ENCODE assay signal across 8 cellular contexts in genomic region chr5:35202319-35203111, GRCh38. TPM values are rescaled to one million over a fixed set of nuclear protein-coding genes. Genes with fewer than 3 reads are reported as not detected.
DNase-seq lines count a peak whose midpoint lies in the region; TF ChIP-seq lines count a peak whose summit lies in the region.

No MANE protein-coding gene starts in this region.

- no peak overlapping the region for H3K4me3 ChIP-seq in uterus

- DNase-seq in NCI-H2107 (lab: John Stamatoyannopoulos, UW) (peak; percentile 12), NCI-H2107 treated with DMSO at 0.1 percent for 48 hours (lab: John Stamatoyannopoulos, UW; ENCODE audit: unreplicated experiment) (no peak), H4 (ENCODE audit: low spot score) (peak; percentile 52), NCI-H1092 treated with DMSO at 0.1 percent for 48 hours (lab: John Stamatoyannopoulos, UW) (peak; percentile 10), head of caudate nucleus (peak in 29 of 42 donors; percentile 19 to 73 (median 41)), uterus (no peak)
- DNase-seq in activated CD8-positive, alpha-beta memory T cell treated with anti-CD3 and anti-CD28 coated beads, Interleukin-2, amount 50 U/mL, for 4 hours: peak; percentile 16
- DNase-seq in stimulated activated CD4-positive, alpha-beta T cell treated with anti-CD3 and anti-CD28 coated beads, Interleukin-12 subunit alpha, Interleukin-12 subunit beta, amount 100 ng/mL, for 48 hours (ENCODE audit: low read depth in 2 of 3, low spot score in 1 of 3): peak in 2 of 3 donors; percentile 6 to 22

- intact Hi-C loops in head of caudate nucleus (cut with DNase I) (no loop called here), uterus (cut with DNase I; ENCODE audit: low total_unique reads) (no loop called here)

- TF ChIP-seq CTCF in uterus (IDR thresholded peaks at IDR 0.05): no peak

- TF ChIP-seq POLR2A in uterus (IDR thresholded peaks at IDR 0.05): no peak

- no peak overlapping the region for H3K27ac ChIP-seq in uterus

- peaks cover 4 to 12% of the 10 kb centered on the region in 2 donors for H3K4me1 ChIP-seq in uterus

- H3K9me3 ChIP-seq in uterus: no peaks in the 10 kb centered on the region

- no peaks in the 10 kb centered on the region for H3K36me3 ChIP-seq in uterus

- H3K27me3 ChIP-seq in uterus: no peaks in the 10 kb centered on the region

RNA-seq across cellular contexts. Expression of gene PRLR, which starts 27.8 kb away (rescaled TPM):
- 0.12 and 1.1 TPM in 2 replicates for total RNA-seq in H4 (2014; rRNA removed; shearing (Covaris generic))
- total RNA-seq in uterus: 10 to 100 TPM; 15.8 to 80.6 (median 48.0) TPM

Comparison
In these comparisons a context has a peak if more than half of its experiments do, and no peak if none do; other contexts are left out.
1. DNase-seq: peak in NCI-H2107 (single experiment), H4 (single experiment), NCI-H1092 treated with DMSO at 0.1 percent for 48 hours (single experiment), activated CD8-positive, alpha-beta memory T cell treated with anti-CD3 and anti-CD28 coated beads, Interleukin-2, amount 50 U/mL, for 4 hours (single experiment), head of caudate nucleus (29 of 42) and stimulated activated CD4-positive, alpha-beta T cell treated with anti-CD3 and anti-CD28 coated beads, Interleukin-12 subunit alpha, Interleukin-12 subunit beta, amount 100 ng/mL, for 48 hours (2 of 3); none in NCI-H2107 treated with DMSO at 0.1 percent for 48 hours (single experiment) and uterus (0 of 2).